29 cellular contexts compared by ENCODE assay signal in the genomic region with DNA sequence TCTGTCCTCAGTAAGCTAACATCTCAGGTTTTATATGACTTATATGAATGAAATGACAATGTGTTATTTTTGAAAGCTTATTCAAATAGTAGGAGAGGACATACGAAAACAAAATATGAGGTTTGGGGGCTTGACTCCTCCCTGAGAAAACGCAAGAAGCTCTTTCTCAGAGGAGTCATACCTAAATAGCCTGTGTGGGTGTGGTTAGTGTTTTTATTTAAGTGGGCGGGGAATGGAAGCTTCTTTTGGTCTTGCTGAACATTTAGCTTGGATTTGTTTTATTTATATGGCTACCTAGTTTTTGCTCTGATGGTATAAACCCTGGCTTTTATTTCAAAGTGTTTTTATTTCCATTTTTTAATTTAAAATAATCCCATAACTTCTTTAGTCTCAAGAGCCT.
A peak's percentile ranks its signal among the peaks of the same experiment; 100 is the strongest.
DNase-seq lines count a peak whose midpoint lies in the region; ATAC-seq, FAIRE-seq and TF ChIP-seq lines count a peak whose summit lies in the region.
"Had no signal": no experiment of that assay in that cellular context is flagged by ENCODE, and none has a peak within 500 bp of the region (broad histone marks: within the 10 kb centered on the region; RNA-seq: fewer than 3 reads in every experiment).

No MANE protein-coding gene starts in this region.

- H2AFZ ChIP-seq in HepG2 (ENCODE audit: low read length): no peak overlapping the region

- FAIRE-seq in HepG2 (lab: Jason Lieb, UNC): no peak
- FAIRE-seq: H54, kidney had no signal

- TF ChIP-seq POLR2A in HepG2 (IDR thresholded peaks at IDR 0.05; ENCODE audit: insufficient read depth in 1 of 2, low read depth in 2 of 2, low read length in 2 of 2) (no peak), right lobe of liver (IDR thresholded peaks at IDR 0.05) (no peak)

- no peak for TF ChIP-seq CTCF in HepG2 (CRISPR knock-in tag; IDR thresholded peaks at IDR 0.05)
- no peak for TF ChIP-seq CTCF in right lobe of liver (IDR thresholded peaks at IDR 0.05)
- no peak for TF ChIP-seq CTCF in brain microvascular endothelial cell (IDR thresholded peaks at IDR 0.05; ENCODE audit: low read depth, low read length, missing control alignments)
- no peak for TF ChIP-seq CTCF in mesothelial cell of epicardium (IDR thresholded peaks at IDR 0.05; ENCODE audit: unreplicated experiment)
- no peak for TF ChIP-seq CTCF in type B pancreatic cell (conservative IDR thresholded peaks at IDR 0.05)

- H3K27ac Mint-ChIP-seq in mesothelial cell of epicardium (peak overlapping the region; percentile 95), type B pancreatic cell (peak overlapping the region; percentile 80)
- H3K27ac Mint-ChIP-seq: activated CD4-positive, alpha-beta T cell treated with anti-CD3 and anti-CD28 coated beads for 36 hours; activated T-cell treated with anti-CD3 and anti-CD28 coated beads, Interleukin-2, amount 50 U/mL, for 24 hours; effector memory CD8-positive, alpha-beta T cell; IgD-negative memory B cell; stimulated activated memory B cell treated with anti-CD40 and anti-IgM and Interleukin-4, amounts not matched to agents 10 μg/mL and 1 μg/mL and 100 μg/mL, for 72 hours; T-helper 17 cell had no signal

- POLR2A ChIA-PET in HepG2 (lab: Yijun Ruan, JAX): interaction anchor here (1.0 to 5.2 kb wide), 12 partner anchors 10 to 267 kb away, joined by 3 to 50 read pairs (median 7); partner anchors contain the start of gene DSC2

- no peaks in the 10 kb centered on the region for H3K27me3 ChIP-seq in HepG2 (ENCODE audit: control insufficient read depth in 1 of 2, insufficient read depth in 2 of 2, low read length in 2 of 2)
- no peaks in the 10 kb centered on the region for H3K27me3 ChIP-seq in right lobe of liver
- H3K27me3 ChIP-seq in brain microvascular endothelial cell (replicated peaks): no peaks in the 10 kb centered on the region
- H3K27me3 ChIP-seq: MG63, spleen, vagina had no signal

- 82% methylated on average over 3 of the region's 3 CpGs for WGBS in HepG2 (ENCODE audit: low lambda C conversion rate)
- WGBS in right lobe of liver (ENCODE audit: insufficient coverage, low coverage, low lambda C conversion rate, missing lambda C conversion rate): 78% methylated on average over 3 of the region's 3 CpGs

- intact Hi-C loops in HepG2 (cut with micrococcal nuclease; ENCODE audit: unreplicated experiment) (loop anchor here (2.0 kb wide), 2 partner anchors 33 to 157 kb away; no protein-coding TSS in a partner anchor), right lobe of liver (cut with DNase I) (no loop called here)

- no peaks in the 10 kb centered on the region for H3K79me2 ChIP-seq in HepG2 (ENCODE audit: insufficient read depth, low read length)

- H4K20me1 ChIP-seq in HepG2 (ENCODE audit: insufficient read depth, low read length): no peaks in the 10 kb centered on the region

- H3K4me3 ChIP-seq in HepG2 (replicated peaks in 1 of 3; ENCODE audit: insufficient read depth in 1 of 3, low read depth in 2 of 3, low read length in 3 of 3) (peak overlapping the region in 2 of 3 experiments; percentile 49 to 66; a peak in 3 of 6 replicates), right lobe of liver (no peak overlapping the region), brain microvascular endothelial cell (ENCODE audit: low read depth, low read length) (no peak overlapping the region)
- H3K4me3 ChIP-seq: coronary artery, lung, MG63, spleen, thoracic aorta, vagina had no signal

- DNase-seq in HepG2 (ENCODE audit: low spot score): no peak
- DNase-seq in right lobe of liver: no peak
- DNase-seq in brain microvascular endothelial cell: peak; percentile 43
- no peak for DNase-seq in mesothelial cell of epicardium (ENCODE audit: low spot score in 2 of 2, unreplicated experiment in 2 of 2)
- DNase-seq in type B pancreatic cell (ENCODE audit: extremely low spot score, unreplicated experiment): no peak
- no peak for DNase-seq in NCI-H2081 (lab: John Stamatoyannopoulos, UW)
- no peak for DNase-seq in SHP77 (lab: John Stamatoyannopoulos, UW)
- DNase-seq: activated CD4-positive, alpha-beta T cell treated with anti-CD3 and anti-CD28 coated beads for 36 hours; activated gamma-delta T cell treated with Interleukin-2 at 50 U/mL for 16 hours; activated T-cell treated with anti-CD3 and anti-CD28 coated beads, Interleukin-2, amount 50 U/mL, for 24 hours; DMS79; effector memory CD8-positive, alpha-beta T cell; GF-D8; kidney; MG63; NCI-H2171; NCI-H524 treated with DMSO at 0.1 percent for 48 hours; nucleus accumbens; spleen; stimulated activated CD4-positive, alpha-beta T cell treated with anti-CD3 and anti-CD28 coated beads, Interleukin-2, amount 100 ng/mL, for 48 hours; T-helper 17 cell had no signal

- H3K4me3 Mint-ChIP-seq in mesothelial cell of epicardium (no peak overlapping the region), type B pancreatic cell (peak overlapping the region; percentile 71)
- H3K4me3 Mint-ChIP-seq: activated CD4-positive, alpha-beta T cell treated with anti-CD3 and anti-CD28 coated beads for 36 hours; activated T-cell treated with anti-CD3 and anti-CD28 coated beads, Interleukin-2, amount 50 U/mL, for 24 hours; effector memory CD8-positive, alpha-beta T cell; IgD-negative memory B cell; stimulated activated memory B cell treated with anti-CD40 and anti-IgM and Interleukin-4, amounts not matched to agents 10 μg/mL and 1 μg/mL and 100 μg/mL, for 72 hours; T-helper 17 cell had no signal

- ATAC-seq in HepG2 (no peak), right lobe of liver (no peak), HG02610 (IDR thresholded peaks at IDR 0.05; ENCODE audit: unreplicated experiment) (no peak)
- ATAC-seq: activated CD4-positive, alpha-beta T cell treated with anti-CD3 and anti-CD28 coated beads for 36 hours; effector memory CD8-positive, alpha-beta T cell; stimulated activated memory B cell treated with anti-CD40 and anti-IgM and Interleukin-4, amounts not matched to agents 10 μg/mL and 1 μg/mL and 100 μg/mL, for 72 hours; T-helper 17 cell had no signal

- H3K36me3 ChIP-seq in HepG2 (replicated peaks in 1 of 2; ENCODE audit: control insufficient read depth in 1 of 2, insufficient read depth in 2 of 2, low read length in 2 of 2): no peaks in the 10 kb centered on the region
- H3K36me3 ChIP-seq in right lobe of liver: no peaks in the 10 kb centered on the region
- H3K36me3 ChIP-seq in brain microvascular endothelial cell (replicated peaks): no peaks in the 10 kb centered on the region
- H3K36me3 ChIP-seq: MG63, spleen, thoracic aorta, vagina had no signal

- H3K9ac ChIP-seq in HepG2 (ENCODE audit: insufficient read depth, low read depth, low read length): peak overlapping the region; percentile 88; the same call in 1 of the 2 replicates

- H3K4me1 Mint-ChIP-seq in mesothelial cell of epicardium (peaks cover 84% of the 10 kb centered on the region), type B pancreatic cell (ENCODE audit: unreplicated experiment) (peaks cover 39% of the 10 kb centered on the region)
- H3K4me1 Mint-ChIP-seq: activated CD4-positive, alpha-beta T cell treated with anti-CD3 and anti-CD28 coated beads for 36 hours; IgD-negative memory B cell; stimulated activated memory B cell treated with anti-CD40 and anti-IgM and Interleukin-4, amounts not matched to agents 10 μg/mL and 1 μg/mL and 100 μg/mL, for 72 hours; T-helper 17 cell had no signal

- in situ Hi-C loops in HepG2 (cut with HindIII; ENCODE audit: extremely low pct_ligation_motif_present, low pct_unique_long_range_greater_than_20kb) (no loop called here), brain microvascular endothelial cell (cut with HindIII; ENCODE audit: low pct_ligation_motif_present, low sequenced_read_pairs) (no loop called here)

- no peaks in the 10 kb centered on the region for H3K9me3 Mint-ChIP-seq in mesothelial cell of epicardium
- H3K9me3 Mint-ChIP-seq in type B pancreatic cell: no peaks in the 10 kb centered on the region
- H3K9me3 Mint-ChIP-seq: stimulated activated memory B cell treated with anti-CD40 and anti-IgM and Interleukin-4, amounts not matched to agents 10 μg/mL and 1 μg/mL and 100 μg/mL, for 72 hours had no signal

- peaks cover 61% of the 10 kb centered on the region for H3K4me1 ChIP-seq in HepG2 (ENCODE audit: insufficient read depth, low read length)
- H3K4me1 ChIP-seq in right lobe of liver: peaks cover 0 to 50% (median 22%) of the 10 kb centered on the region in 4 donors

- no peak for TF ChIP-seq RAD21 in HepG2 (CRISPR knock-in tag; IDR thresholded peaks at IDR 0.05)

- H3K27me3 Mint-ChIP-seq in mesothelial cell of epicardium (ENCODE audit: low read depth) (no peaks in the 10 kb centered on the region), type B pancreatic cell (no peaks in the 10 kb centered on the region)
- H3K27me3 Mint-ChIP-seq: activated CD4-positive, alpha-beta T cell treated with anti-CD3 and anti-CD28 coated beads for 36 hours; activated T-cell treated with anti-CD3 and anti-CD28 coated beads, Interleukin-2, amount 50 U/mL, for 24 hours; effector memory CD8-positive, alpha-beta T cell; IgD-negative memory B cell; stimulated activated memory B cell treated with anti-CD40 and anti-IgM and Interleukin-4, amounts not matched to agents 10 μg/mL and 1 μg/mL and 100 μg/mL, for 72 hours; T-helper 17 cell had no signal

- H3K9me3 ChIP-seq in HepG2 (ENCODE audit: low read length): no peaks in the 10 kb centered on the region
- no peaks in the 10 kb centered on the region for H3K9me3 ChIP-seq in right lobe of liver
- H3K9me3 ChIP-seq: MG63, spleen, thoracic aorta, vagina had no signal

- CTCF ChIA-PET in HepG2 (lab: Yijun Ruan, JAX; ENCODE audit: low intra/inter-chr PET ratio, low total read pairs): no interaction called here

- BruUV-seq in HepG2 (replicated peaks; lab: Mats Ljungman, UMichigan): no TSS peak

- peak overlapping the region; percentile 94 for H3K27ac ChIP-seq in HepG2 (ENCODE audit: extremely low read length, insufficient read depth, low read length)
- no peak overlapping the region for H3K27ac ChIP-seq in right lobe of liver
- H3K27ac ChIP-seq in brain microvascular endothelial cell: no peak overlapping the region
- H3K27ac ChIP-seq: coronary artery, spleen, thoracic aorta had no signal

- H3K4me2 ChIP-seq in HepG2 (ENCODE audit: low read depth, low read length): peak overlapping the region; percentile 82

- H3K36me3 Mint-ChIP-seq in mesothelial cell of epicardium: no peaks in the 10 kb centered on the region
- no peaks in the 10 kb centered on the region for H3K36me3 Mint-ChIP-seq in type B pancreatic cell
- H3K36me3 Mint-ChIP-seq: IgD-negative memory B cell; stimulated activated memory B cell treated with anti-CD40 and anti-IgM and Interleukin-4, amounts not matched to agents 10 μg/mL and 1 μg/mL and 100 μg/mL, for 72 hours had no signal

- TF ChIP-seq EP300 in HepG2 (IDR thresholded peaks at IDR 0.05; ENCODE audit: low read depth in 2 of 2, low read length in 2 of 2) (no peak), HepG2 (CRISPR knock-in tag; IDR thresholded peaks at IDR 0.05; ENCODE audit: borderline replicate concordance) (no peak)

TF ChIP-seq in HepG2, 621 proteins besides CTCF, POLR2A, EP300 and RAD21 (continues in another document):
- no peak for TF ChIP-seq ZNF773 (CRISPR knock-in tag; IDR thresholded peaks at IDR 0.05; ENCODE audit: borderline replicate concordance)
- no peak for TF ChIP-seq ZFYVE20 (CRISPR knock-in tag; IDR thresholded peaks at IDR 0.05; ENCODE audit: borderline replicate concordance, low read depth)
- no peak for TF ChIP-seq ZNF317 (CRISPR knock-in tag; IDR thresholded peaks at IDR 0.05)
- TF ChIP-seq TBL1XR1 (IDR thresholded peaks at IDR 0.05; ENCODE audit: borderline replicate concordance, low read length, partially characterized antibody): no peak
- TF ChIP-seq ZNF44 (CRISPR knock-in tag; IDR thresholded peaks at IDR 0.05): no peak

Comparison
In these comparisons a context has a peak if more than half of its experiments do, and no peak if none do; other contexts are left out.
1. H3K4me3 ChIP-seq: peak in HepG2 (2 of 3); none in right lobe of liver (0 of 3) and brain microvascular endothelial cell (single experiment).